In genomic region chr19:48588670-48589399, GRCh38 we compare ENCODE assay signal across 2 cellular contexts.
A peak's percentile ranks its signal among the peaks of the same experiment; 100 is the strongest.
TF ChIP-seq lines count a peak whose summit lies in the region.

No MANE protein-coding gene starts in this region.

TF ChIP-seq in HEK293, 187 proteins besides CTCF, POLR2A, EP300 and RAD21 (continued from another document and continues in another):
- TF ChIP-seq ZNF202 (tag by site-specific recombination; IDR thresholded peaks at IDR 0.05; ENCODE audit: borderline replicate concordance), result no peak
- TF ChIP-seq ZNF214 (tag by site-specific recombination; IDR thresholded peaks at IDR 0.05; ENCODE audit: borderline replicate concordance), result no peak
- TF ChIP-seq ZNF423 (tag by site-specific recombination; IDR thresholded peaks at IDR 0.05), result 0 out of 2 replicates have a peak, but pooled peaks have one; percentile 35
- no peak for TF ChIP-seq ZNF350 (tag by site-specific recombination; IDR thresholded peaks at IDR 0.05)
- TF ChIP-seq GLIS1 (tag by site-specific recombination; IDR thresholded peaks at IDR 0.05), result peak; percentile 61
- no peak for TF ChIP-seq INSM2 (tag by site-specific recombination; IDR thresholded peaks at IDR 0.05)
- peak; percentile 67 for TF ChIP-seq ZEB2 (tag by site-specific recombination; IDR thresholded peaks at IDR 0.05)
- no peak for TF ChIP-seq MEIS1 (CRISPR knock-in tag; IDR thresholded peaks at IDR 0.05; ENCODE audit: borderline replicate concordance)
- no peak for TF ChIP-seq PRDM6 (tag by site-specific recombination; IDR thresholded peaks at IDR 0.05)
- peak; percentile 48; the same call in 1 of the 2 replicates for TF ChIP-seq ZBTB21 (tag by site-specific recombination; IDR thresholded peaks at IDR 0.05)
- TF ChIP-seq ZNF48 (tag by site-specific recombination; IDR thresholded peaks at IDR 0.05), result no peak
- TF ChIP-seq ZFP69B (tag by site-specific recombination; IDR thresholded peaks at IDR 0.05), result peak; percentile 84
- TF ChIP-seq ZNF266 (tag by site-specific recombination; IDR thresholded peaks at IDR 0.05; ENCODE audit: low read depth), result 0 out of 2 replicates have a peak, but pooled peaks have one; percentile 15
- 0 out of 2 replicates have a peak, but pooled peaks have one; percentile 68 for TF ChIP-seq BCL11A (tag by site-specific recombination; IDR thresholded peaks at IDR 0.05; ENCODE audit: low read depth)
- no peak for TF ChIP-seq ZNF223 (tag by site-specific recombination; IDR thresholded peaks at IDR 0.05)
- TF ChIP-seq ZNF626 (tag by site-specific recombination; IDR thresholded peaks at IDR 0.05), result no peak
- no peak for TF ChIP-seq ZNF23 (tag by site-specific recombination; IDR thresholded peaks at IDR 0.05; ENCODE audit: borderline replicate concordance)
- TF ChIP-seq ZBTB49 (tag by site-specific recombination; IDR thresholded peaks at IDR 0.05; ENCODE audit: low read depth), result no peak
- TF ChIP-seq ZSCAN30 (tag by site-specific recombination; IDR thresholded peaks at IDR 0.05), result 0 out of 2 replicates have a peak, but pooled peaks have one; percentile 16
- peak; percentile 69; the same call in 1 of the 2 replicates for TF ChIP-seq ZNF324 (tag by site-specific recombination; IDR thresholded peaks at IDR 0.05)
- peak; percentile 74 for TF ChIP-seq ZIC2 (tag by site-specific recombination; IDR thresholded peaks at IDR 0.05)
- TF ChIP-seq ZNF76 (tag by site-specific recombination; IDR thresholded peaks at IDR 0.05; ENCODE audit: borderline replicate concordance, low read depth), result peak; percentile 78; the same call in 1 of the 2 replicates
- peak; percentile 100 for TF ChIP-seq ZNF16 (tag by site-specific recombination; IDR thresholded peaks at IDR 0.05; ENCODE audit: low read depth)
- TF ChIP-seq MZF1 (tag by site-specific recombination; IDR thresholded peaks at IDR 0.05; ENCODE audit: borderline replicate concordance), result peak; percentile 67; the same call in 1 of the 2 replicates
- peak; percentile 98 for TF ChIP-seq ZBTB17 (tag by site-specific recombination; IDR thresholded peaks at IDR 0.05)
- TF ChIP-seq ZSCAN4 (tag by site-specific recombination; IDR thresholded peaks at IDR 0.05), result peak; percentile 49; the same call in 1 of the 2 replicates
- no peak for TF ChIP-seq ZNF155 (tag by site-specific recombination; IDR thresholded peaks at IDR 0.05)
- TF ChIP-seq ZFP3 (tag by site-specific recombination; IDR thresholded peaks at IDR 0.05; ENCODE audit: low read depth), result peak; percentile 69; the same call in 1 of the 2 replicates
- TF ChIP-seq KLF9 (tag by site-specific recombination; IDR thresholded peaks at IDR 0.05; ENCODE audit: low read depth), result peak; percentile 76
- TF ChIP-seq ZNF416 (tag by site-specific recombination; IDR thresholded peaks at IDR 0.05), result 0 out of 2 replicates have a peak, but pooled peaks have one; percentile 53

TF ChIP-seq in HepG2, 621 proteins besides CTCF, POLR2A, EP300 and RAD21 (continued from another document and continues in another):
- TF ChIP-seq NCOA1 (CRISPR knock-in tag; IDR thresholded peaks at IDR 0.05) (no peak), HMGXB3 (CRISPR knock-in tag; IDR thresholded peaks at IDR 0.05; ENCODE audit: borderline replicate concordance) (no peak), TEAD3 (CRISPR knock-in tag; optimal IDR thresholded peaks at IDR 0.05; ENCODE audit: borderline replicate concordance) (no peak), ZNF460 (CRISPR knock-in tag; IDR thresholded peaks at IDR 0.05; ENCODE audit: borderline replicate concordance) (no peak), ZUFSP (CRISPR knock-in tag; IDR thresholded peaks at IDR 0.05; ENCODE audit: borderline replicate concordance) (no peak), POLR2G (IDR thresholded peaks at IDR 0.05; ENCODE audit: low read depth, low read length) (no peak), RXRB (CRISPR knock-in tag; IDR thresholded peaks at IDR 0.05; ENCODE audit: borderline replicate concordance) (peak; percentile 49; the same call in 1 of the 2 replicates), U2AF1 (optimal IDR thresholded peaks at IDR 0.05; ENCODE audit: low read depth, low read length) (no peak), ARID2 (CRISPR knock-in tag; IDR thresholded peaks at IDR 0.05; ENCODE audit: borderline replicate concordance) (no peak), IRX3 (CRISPR knock-in tag; IDR thresholded peaks at IDR 0.05; ENCODE audit: borderline replicate concordance, low read depth) (no peak), ZMYM4 (CRISPR knock-in tag; IDR thresholded peaks at IDR 0.05) (no peak), ADNP (CRISPR knock-in tag; IDR thresholded peaks at IDR 0.05) (peak; percentile 65; the same call in 1 of the 2 replicates), ZNF839 (CRISPR knock-in tag; IDR thresholded peaks at IDR 0.05; ENCODE audit: borderline replicate concordance) (no peak), SKI (IDR thresholded peaks at IDR 0.05; ENCODE audit: partially characterized antibody) (no peak), SUZ12 (IDR thresholded peaks at IDR 0.05; ENCODE audit: low read depth, low read length) (no peak), NR2F2 (IDR thresholded peaks at IDR 0.05; ENCODE audit: borderline replicate concordance, low read depth) (no peak; the same call in 1 of the 2 replicates), ZNF891 (CRISPR knock-in tag; IDR thresholded peaks at IDR 0.05) (peak; percentile 48; the same call in 1 of the 2 replicates), ZGPAT (CRISPR knock-in tag; IDR thresholded peaks at IDR 0.05) (peak; percentile 56; the same call in 1 of the 2 replicates), KMT2B (CRISPR knock-in tag; IDR thresholded peaks at IDR 0.05) (0 out of 2 replicates have a peak, but pooled peaks have one; percentile 31), ATRX (CRISPR knock-in tag; IDR thresholded peaks at IDR 0.05; ENCODE audit: borderline replicate concordance) (no peak), ZKSCAN8 (CRISPR knock-in tag; IDR thresholded peaks at IDR 0.05; ENCODE audit: borderline replicate concordance) (no peak), KIAA2018 (CRISPR knock-in tag; IDR thresholded peaks at IDR 0.05; ENCODE audit: borderline replicate concordance) (no peak), PRDM4 (CRISPR knock-in tag; IDR thresholded peaks at IDR 0.05; ENCODE audit: borderline replicate concordance) (no peak), ZNF124 (CRISPR knock-in tag; IDR thresholded peaks at IDR 0.05) (no peak), ZNF329 (CRISPR knock-in tag; IDR thresholded peaks at IDR 0.05; ENCODE audit: low read depth) (no peak), SP4 (CRISPR knock-in tag; IDR thresholded peaks at IDR 0.05) (peak; percentile 76), SIX4 (CRISPR knock-in tag; IDR thresholded peaks at IDR 0.05) (no peak)
